1 cellular context compared by ENCODE assay signal in the genomic region with DNA sequence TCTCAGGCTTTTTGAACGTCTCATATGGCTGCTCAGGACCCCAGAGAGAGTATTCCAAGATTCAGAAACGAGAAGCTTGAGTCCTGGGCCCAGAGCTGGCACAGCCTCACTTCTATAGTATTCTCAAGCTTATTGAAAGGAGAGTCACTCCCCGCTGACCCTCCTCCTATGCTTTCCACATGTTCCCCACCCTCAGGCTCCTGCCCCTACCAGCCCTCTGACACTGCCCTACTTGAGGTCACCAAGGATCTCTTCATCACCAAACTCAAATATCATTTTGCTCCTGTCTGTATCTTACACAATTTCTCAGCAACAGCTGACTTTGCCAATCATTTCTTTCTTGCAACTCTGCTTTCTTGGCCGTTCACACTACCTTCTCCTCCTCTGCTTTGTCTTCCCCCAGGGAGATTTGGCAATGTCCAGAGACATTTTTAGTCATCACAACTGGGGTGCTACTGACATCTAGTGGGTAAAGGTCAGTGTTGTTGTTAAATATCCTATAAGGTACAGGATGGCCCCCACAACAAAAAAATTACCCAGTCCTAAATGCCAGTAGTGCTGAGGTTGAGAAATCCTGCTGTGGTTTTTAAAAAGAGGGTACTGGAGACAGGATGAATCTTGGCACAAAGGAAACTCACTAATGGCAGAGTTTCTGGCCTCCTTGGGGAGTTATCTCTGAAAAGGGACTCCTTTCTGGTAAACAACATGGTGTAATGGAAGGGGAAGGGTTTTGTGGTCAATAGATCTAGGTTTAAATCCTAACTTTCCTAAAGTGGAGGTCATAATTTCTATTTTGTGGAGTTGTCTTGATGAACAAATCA.
TF ChIP-seq lines count a peak whose summit lies in the region.

No MANE protein-coding gene starts in this region.

TF ChIP-seq in GM12878, 131 proteins besides CTCF, POLR2A, EP300 and RAD21:
- TF ChIP-seq PAX8 (IDR thresholded peaks at IDR 0.05) (no peak), NRF1 (conservative IDR thresholded peaks at IDR 0.05; ENCODE audit: low read depth, low read length) (no peak), CBX5 (IDR thresholded peaks at IDR 0.05; ENCODE audit: low read depth) (no peak), SIN3A (IDR thresholded peaks at IDR 0.05; ENCODE audit: low read depth, low read length) (no peak), NR2F1 (conservative IDR thresholded peaks at IDR 0.05) (no peak), CEBPB (IDR thresholded peaks at IDR 0.05; ENCODE audit: borderline replicate concordance in 1 of 2, low read depth in 2 of 2, low read length in 2 of 2) (no peak), RAD51 (IDR thresholded peaks at IDR 0.05) (0 out of 2 replicates have a peak, but pooled peaks have one; percentile 8), FOXK2 (IDR thresholded peaks at IDR 0.05) (no peak), SMARCA5 (IDR thresholded peaks at IDR 0.05) (no peak), PAX5 (IDR thresholded peaks at IDR 0.05; ENCODE audit: borderline replicate concordance, low read depth, low read length) (no peak), STAT1 (conservative IDR thresholded peaks at IDR 0.05) (no peak), GABPA (IDR thresholded peaks at IDR 0.05; ENCODE audit: low read depth) (no peak), HDGF (IDR thresholded peaks at IDR 0.05) (peak; percentile 37; the same call in 1 of the 2 replicates), NBN (IDR thresholded peaks at IDR 0.05) (no peak), RUNX3 (IDR thresholded peaks at IDR 0.05; ENCODE audit: low read length) (0 out of 2 replicates have a peak, but pooled peaks have one; percentile 7), CHD4 (IDR thresholded peaks at IDR 0.05) (no peak), BRCA1 (IDR thresholded peaks at IDR 0.05; ENCODE audit: low read depth, low read length) (no peak), ESRRA (IDR thresholded peaks at IDR 0.05; ENCODE audit: low read length) (no peak), JUND (IDR thresholded peaks at IDR 0.05; ENCODE audit: low read depth, low read length) (no peak), SMC3 (IDR thresholded peaks at IDR 0.05; ENCODE audit: borderline replicate concordance, low read length) (peak; percentile 94), SREBF2 (IDR thresholded peaks at IDR 0.05; ENCODE audit: low read length) (no peak), ZNF207 (IDR thresholded peaks at IDR 0.05; ENCODE audit: borderline replicate concordance) (no peak), IKZF2 (IDR thresholded peaks at IDR 0.05) (no peak), RELA (IDR thresholded peaks at IDR 0.05; ENCODE audit: borderline replicate concordance, partially characterized antibody) (no peak), NR2C1 (IDR thresholded peaks at IDR 0.05) (no peak), MXI1 (IDR thresholded peaks at IDR 0.05; ENCODE audit: low read depth, low read length) (peak; percentile 20; the same call in 1 of the 2 replicates), CREM (IDR thresholded peaks at IDR 0.05; ENCODE audit: low read depth) (no peak), TAF1 (IDR thresholded peaks at IDR 0.05; ENCODE audit: borderline replicate concordance, low read depth, low read length) (no peak), GATAD2B (conservative IDR thresholded peaks at IDR 0.05; ENCODE audit: low read depth) (0 out of 2 replicates have a peak, but pooled peaks have one; percentile 19), TCF3 (IDR thresholded peaks at IDR 0.05; ENCODE audit: borderline replicate concordance, insufficient read depth, low read depth, low read length) (no peak), BMI1 (IDR thresholded peaks at IDR 0.05; ENCODE audit: borderline replicate concordance) (no peak), NFIC (IDR thresholded peaks at IDR 0.05; ENCODE audit: low read depth, low read length) (no peak), MTA3 (IDR thresholded peaks at IDR 0.05; ENCODE audit: borderline replicate concordance, low read length) (no peak), BHLHE40 (IDR thresholded peaks at IDR 0.05; ENCODE audit: borderline replicate concordance in 1 of 2, low read depth in 2 of 2, low read length in 1 of 2) (no peak), WRNIP1 (IDR thresholded peaks at IDR 0.05; ENCODE audit: borderline replicate concordance, low read depth, low read length) (no peak), ZNF622 (IDR thresholded peaks at IDR 0.05) (no peak), TBL1XR1 (IDR thresholded peaks at IDR 0.05; ENCODE audit: low read depth, low read length) (no peak)
- TF ChIP-seq, protein P1, sequence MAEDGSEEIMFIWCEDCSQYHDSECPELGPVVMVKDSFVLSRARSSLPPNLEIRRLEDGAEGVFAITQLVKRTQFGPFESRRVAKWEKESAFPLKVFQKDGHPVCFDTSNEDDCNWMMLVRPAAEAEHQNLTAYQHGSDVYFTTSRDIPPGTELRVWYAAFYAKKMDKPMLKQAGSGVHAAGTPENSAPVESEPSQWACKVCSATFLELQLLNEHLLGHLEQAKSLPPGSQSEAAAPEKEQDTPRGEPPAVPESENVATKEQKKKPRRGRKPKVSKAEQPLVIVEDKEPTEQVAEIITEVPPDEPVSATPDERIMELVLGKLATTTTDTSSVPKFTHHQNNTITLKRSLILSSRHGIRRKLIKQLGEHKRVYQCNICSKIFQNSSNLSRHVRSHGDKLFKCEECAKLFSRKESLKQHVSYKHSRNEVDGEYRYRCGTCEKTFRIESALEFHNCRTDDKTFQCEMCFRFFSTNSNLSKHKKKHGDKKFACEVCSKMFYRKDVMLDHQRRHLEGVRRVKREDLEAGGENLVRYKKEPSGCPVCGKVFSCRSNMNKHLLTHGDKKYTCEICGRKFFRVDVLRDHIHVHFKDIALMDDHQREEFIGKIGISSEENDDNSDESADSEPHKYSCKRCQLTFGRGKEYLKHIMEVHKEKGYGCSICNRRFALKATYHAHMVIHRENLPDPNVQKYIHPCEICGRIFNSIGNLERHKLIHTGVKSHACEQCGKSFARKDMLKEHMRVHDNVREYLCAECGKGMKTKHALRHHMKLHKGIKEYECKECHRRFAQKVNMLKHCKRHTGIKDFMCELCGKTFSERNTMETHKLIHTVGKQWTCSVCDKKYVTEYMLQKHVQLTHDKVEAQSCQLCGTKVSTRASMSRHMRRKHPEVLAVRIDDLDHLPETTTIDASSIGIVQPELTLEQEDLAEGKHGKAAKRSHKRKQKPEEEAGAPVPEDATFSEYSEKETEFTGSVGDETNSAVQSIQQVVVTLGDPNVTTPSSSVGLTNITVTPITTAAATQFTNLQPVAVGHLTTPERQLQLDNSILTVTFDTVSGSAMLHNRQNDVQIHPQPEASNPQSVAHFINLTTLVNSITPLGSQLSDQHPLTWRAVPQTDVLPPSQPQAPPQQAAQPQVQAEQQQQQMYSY (CRISPR knock-in tag; IDR thresholded peaks at IDR 0.05), result no peak
- TF ChIP-seq, protein P2, sequence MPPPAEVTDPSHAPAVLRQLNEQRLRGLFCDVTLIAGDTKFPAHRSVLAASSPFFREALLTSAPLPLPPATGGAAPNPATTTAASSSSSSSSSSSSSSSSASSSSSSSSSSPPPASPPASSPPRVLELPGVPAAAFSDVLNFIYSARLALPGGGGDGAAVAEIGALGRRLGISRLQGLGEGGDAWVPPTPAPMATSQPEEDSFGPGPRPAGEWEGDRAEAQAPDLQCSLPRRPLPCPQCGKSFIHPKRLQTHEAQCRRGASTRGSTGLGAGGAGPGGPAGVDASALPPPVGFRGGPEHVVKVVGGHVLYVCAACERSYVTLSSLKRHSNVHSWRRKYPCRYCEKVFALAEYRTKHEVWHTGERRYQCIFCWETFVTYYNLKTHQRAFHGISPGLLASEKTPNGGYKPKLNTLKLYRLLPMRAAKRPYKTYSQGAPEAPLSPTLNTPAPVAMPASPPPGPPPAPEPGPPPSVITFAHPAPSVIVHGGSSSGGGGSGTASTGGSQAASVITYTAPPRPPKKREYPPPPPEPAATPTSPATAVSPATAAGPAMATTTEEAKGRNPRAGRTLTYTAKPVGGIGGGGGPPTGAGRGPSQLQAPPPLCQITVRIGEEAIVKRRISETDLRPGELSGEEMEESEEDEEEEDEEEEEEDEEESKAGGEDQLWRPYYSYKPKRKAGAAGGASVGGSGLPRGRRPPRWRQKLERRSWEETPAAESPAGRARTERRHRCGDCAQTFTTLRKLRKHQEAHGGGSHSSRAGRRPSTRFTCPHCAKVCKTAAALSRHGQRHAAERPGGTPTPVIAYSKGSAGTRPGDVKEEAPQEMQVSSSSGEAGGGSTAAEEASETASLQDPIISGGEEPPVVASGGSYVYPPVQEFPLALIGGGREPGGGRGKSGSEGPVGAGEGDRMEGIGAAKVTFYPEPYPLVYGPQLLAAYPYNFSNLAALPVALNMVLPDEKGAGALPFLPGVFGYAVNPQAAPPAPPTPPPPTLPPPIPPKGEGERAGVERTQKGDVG (CRISPR knock-in tag; IDR thresholded peaks at IDR 0.05), result no peak
- TF ChIP-seq, protein P3, sequence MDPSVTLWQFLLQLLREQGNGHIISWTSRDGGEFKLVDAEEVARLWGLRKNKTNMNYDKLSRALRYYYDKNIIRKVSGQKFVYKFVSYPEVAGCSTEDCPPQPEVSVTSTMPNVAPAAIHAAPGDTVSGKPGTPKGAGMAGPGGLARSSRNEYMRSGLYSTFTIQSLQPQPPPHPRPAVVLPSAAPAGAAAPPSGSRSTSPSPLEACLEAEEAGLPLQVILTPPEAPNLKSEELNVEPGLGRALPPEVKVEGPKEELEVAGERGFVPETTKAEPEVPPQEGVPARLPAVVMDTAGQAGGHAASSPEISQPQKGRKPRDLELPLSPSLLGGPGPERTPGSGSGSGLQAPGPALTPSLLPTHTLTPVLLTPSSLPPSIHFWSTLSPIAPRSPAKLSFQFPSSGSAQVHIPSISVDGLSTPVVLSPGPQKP (IDR thresholded peaks at IDR 0.05; ENCODE audit: low read depth, low read length), result no peak
- TF ChIP-seq, protein P4, sequence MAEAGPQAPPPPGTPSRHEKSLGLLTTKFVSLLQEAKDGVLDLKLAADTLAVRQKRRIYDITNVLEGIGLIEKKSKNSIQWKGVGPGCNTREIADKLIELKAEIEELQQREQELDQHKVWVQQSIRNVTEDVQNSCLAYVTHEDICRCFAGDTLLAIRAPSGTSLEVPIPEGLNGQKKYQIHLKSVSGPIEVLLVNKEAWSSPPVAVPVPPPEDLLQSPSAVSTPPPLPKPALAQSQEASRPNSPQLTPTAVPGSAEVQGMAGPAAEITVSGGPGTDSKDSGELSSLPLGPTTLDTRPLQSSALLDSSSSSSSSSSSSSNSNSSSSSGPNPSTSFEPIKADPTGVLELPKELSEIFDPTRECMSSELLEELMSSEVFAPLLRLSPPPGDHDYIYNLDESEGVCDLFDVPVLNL (IDR thresholded peaks at IDR 0.05; ENCODE audit: low read depth, low read length), result no peak
- TF ChIP-seq, protein P5, sequence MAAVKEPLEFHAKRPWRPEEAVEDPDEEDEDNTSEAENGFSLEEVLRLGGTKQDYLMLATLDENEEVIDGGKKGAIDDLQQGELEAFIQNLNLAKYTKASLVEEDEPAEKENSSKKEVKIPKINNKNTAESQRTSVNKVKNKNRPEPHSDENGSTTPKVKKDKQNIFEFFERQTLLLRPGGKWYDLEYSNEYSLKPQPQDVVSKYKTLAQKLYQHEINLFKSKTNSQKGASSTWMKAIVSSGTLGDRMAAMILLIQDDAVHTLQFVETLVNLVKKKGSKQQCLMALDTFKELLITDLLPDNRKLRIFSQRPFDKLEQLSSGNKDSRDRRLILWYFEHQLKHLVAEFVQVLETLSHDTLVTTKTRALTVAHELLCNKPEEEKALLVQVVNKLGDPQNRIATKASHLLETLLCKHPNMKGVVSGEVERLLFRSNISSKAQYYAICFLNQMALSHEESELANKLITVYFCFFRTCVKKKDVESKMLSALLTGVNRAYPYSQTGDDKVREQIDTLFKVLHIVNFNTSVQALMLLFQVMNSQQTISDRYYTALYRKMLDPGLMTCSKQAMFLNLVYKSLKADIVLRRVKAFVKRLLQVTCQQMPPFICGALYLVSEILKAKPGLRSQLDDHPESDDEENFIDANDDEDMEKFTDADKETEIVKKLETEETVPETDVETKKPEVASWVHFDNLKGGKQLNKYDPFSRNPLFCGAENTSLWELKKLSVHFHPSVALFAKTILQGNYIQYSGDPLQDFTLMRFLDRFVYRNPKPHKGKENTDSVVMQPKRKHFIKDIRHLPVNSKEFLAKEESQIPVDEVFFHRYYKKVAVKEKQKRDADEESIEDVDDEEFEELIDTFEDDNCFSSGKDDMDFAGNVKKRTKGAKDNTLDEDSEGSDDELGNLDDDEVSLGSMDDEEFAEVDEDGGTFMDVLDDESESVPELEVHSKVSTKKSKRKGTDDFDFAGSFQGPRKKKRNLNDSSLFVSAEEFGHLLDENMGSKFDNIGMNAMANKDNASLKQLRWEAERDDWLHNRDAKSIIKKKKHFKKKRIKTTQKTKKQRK (IDR thresholded peaks at IDR 0.05; ENCODE audit: low read depth, low read length), result no peak
- TF ChIP-seq, protein P6, sequence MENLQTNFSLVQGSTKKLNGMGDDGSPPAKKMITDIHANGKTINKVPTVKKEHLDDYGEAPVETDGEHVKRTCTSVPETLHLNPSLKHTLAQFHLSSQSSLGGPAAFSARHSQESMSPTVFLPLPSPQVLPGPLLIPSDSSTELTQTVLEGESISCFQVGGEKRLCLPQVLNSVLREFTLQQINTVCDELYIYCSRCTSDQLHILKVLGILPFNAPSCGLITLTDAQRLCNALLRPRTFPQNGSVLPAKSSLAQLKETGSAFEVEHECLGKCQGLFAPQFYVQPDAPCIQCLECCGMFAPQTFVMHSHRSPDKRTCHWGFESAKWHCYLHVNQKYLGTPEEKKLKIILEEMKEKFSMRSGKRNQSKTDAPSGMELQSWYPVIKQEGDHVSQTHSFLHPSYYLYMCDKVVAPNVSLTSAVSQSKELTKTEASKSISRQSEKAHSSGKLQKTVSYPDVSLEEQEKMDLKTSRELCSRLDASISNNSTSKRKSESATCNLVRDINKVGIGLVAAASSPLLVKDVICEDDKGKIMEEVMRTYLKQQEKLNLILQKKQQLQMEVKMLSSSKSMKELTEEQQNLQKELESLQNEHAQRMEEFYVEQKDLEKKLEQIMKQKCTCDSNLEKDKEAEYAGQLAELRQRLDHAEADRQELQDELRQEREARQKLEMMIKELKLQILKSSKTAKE (IDR thresholded peaks at IDR 0.05; ENCODE audit: low read depth, poor library complexity, severe bottlenecking), result no peak
